26 cellular contexts compared by ENCODE assay signal in genomic region chr16:11625769-11626168, GRCh38. TPM values are rescaled to one million over a fixed set of nuclear protein-coding genes. Genes with fewer than 3 reads are reported as not detected.
DNase-seq lines count a peak whose midpoint lies in the region; ATAC-seq and TF ChIP-seq lines count a peak whose summit lies in the region.
"Had no signal": no experiment of that assay in that cellular context is flagged by ENCODE, and none has a peak within 500 bp of the region (broad histone marks: within the 10 kb centered on the region; RNA-seq: fewer than 3 reads in every experiment).

No MANE protein-coding gene starts in this region.

- peaks cover 30 to 98% (median 66%) of the 10 kb centered on the region in 6 donors for H3K4me1 ChIP-seq in spleen

- no peaks in the 10 kb centered on the region for H3K9me3 ChIP-seq in spleen
- H3K9me3 ChIP-seq: esophagus muscularis mucosa, SK-N-SH, thyroid gland had no signal

- no peak for TF ChIP-seq CTCF in HFFc6 (IDR thresholded peaks at IDR 0.05)
- no peak for TF ChIP-seq CTCF in spleen (IDR thresholded peaks at IDR 0.05 in 8 of 11, conservative IDR thresholded peaks at IDR 0.05 in 3 of 11)

- no peak for DNase-seq in T-helper 2 cell treated with Interferon-gamma antibody and Interleukin-4, amounts not matched to agents 5 μg/mL and 100 μg/mL, for 36 hours (ENCODE audit: low spot score)
- DNase-seq in T-helper 2 cell = no peak
- no peak for DNase-seq in HFFc6
- DNase-seq in effector memory CD8-positive, alpha-beta T cell = no peak
- no peak for DNase-seq in spleen
- no peak for DNase-seq in ecto neural progenitor cell (ENCODE audit: low spot score)
- DNase-seq in LoVo (ENCODE audit: low spot score) = no peak
- DNase-seq: activated CD4-positive, alpha-beta T cell treated with anti-CD3 and anti-CD28 coated beads, Interleukin-2, amount 50 U/mL, for 4 hours; activated CD8-positive, alpha-beta memory T cell treated with anti-CD3 and anti-CD28 coated beads, Interleukin-2, amount 50 U/mL, for 4 hours; brain microvascular endothelial cell; endodermal cell; NCI-H187; NCI-H69; nephron progenitor cell; SK-N-SH; stimulated activated naive CD8-positive, alpha-beta T cell treated with anti-CD3 and anti-CD28 coated beads, Interleukin-15, amount 100 ng/mL, for 72 hours; thyroid gland had no signal

- H3K36me3 Mint-ChIP-seq in T-helper 2 cell treated with Interferon-gamma antibody and Interleukin-4, amounts not matched to agents 5 μg/mL and 100 μg/mL, for 36 hours (ENCODE audit: low read depth) = peaks cover 9% of the 10 kb centered on the region
- no peaks in the 10 kb centered on the region for H3K36me3 Mint-ChIP-seq in HFFc6 (ENCODE audit: low read depth)
- H3K36me3 Mint-ChIP-seq in effector memory CD8-positive, alpha-beta T cell (ENCODE audit: insufficient read depth) = peaks cover 11% of the 10 kb centered on the region
- H3K36me3 Mint-ChIP-seq: mesothelial cell of epicardium had no signal

- ATAC-seq in effector memory CD8-positive, alpha-beta T cell (replicated peaks) = no peak
- no peak for ATAC-seq in GM18873 (IDR thresholded peaks at IDR 0.05; ENCODE audit: low FRiP score, unreplicated experiment)
- ATAC-seq: GM12878; left lobe of liver; right cardiac atrium; stimulated activated naive CD8-positive, alpha-beta T cell treated with anti-CD3 and anti-CD28 coated beads, Interleukin-15, amount 100 ng/mL, for 72 hours had no signal

- no peaks in the 10 kb centered on the region for H3K36me3 ChIP-seq in spleen
- H3K36me3 ChIP-seq: brain microvascular endothelial cell, esophagus muscularis mucosa, thyroid gland had no signal

- no peak for TF ChIP-seq POLR2A in spleen (IDR thresholded peaks at IDR 0.05)

- no peaks in the 10 kb centered on the region for H3K27me3 Mint-ChIP-seq in T-helper 2 cell treated with Interferon-gamma antibody and Interleukin-4, amounts not matched to agents 5 μg/mL and 100 μg/mL, for 36 hours (ENCODE audit: low read depth)
- no peaks in the 10 kb centered on the region; the same call in 1 of the 2 replicates for H3K27me3 Mint-ChIP-seq in HFFc6 (ENCODE audit: insufficient read depth)
- H3K27me3 Mint-ChIP-seq in effector memory CD8-positive, alpha-beta T cell = no peaks in the 10 kb centered on the region
- H3K27me3 Mint-ChIP-seq: stimulated activated naive CD8-positive, alpha-beta T cell treated with anti-CD3 and anti-CD28 coated beads, Interleukin-15, amount 100 ng/mL, for 72 hours had no signal

- peak overlapping the region; percentile 57 for H3K27ac Mint-ChIP-seq in T-helper 2 cell treated with Interferon-gamma antibody and Interleukin-4, amounts not matched to agents 5 μg/mL and 100 μg/mL, for 36 hours
- peak overlapping the region; percentile 26; the same call in 1 of the 2 replicates for H3K27ac Mint-ChIP-seq in HFFc6
- H3K27ac Mint-ChIP-seq in effector memory CD8-positive, alpha-beta T cell = peak overlapping the region; percentile 8 to 32
- H3K27ac Mint-ChIP-seq: endodermal cell; mesothelial cell of epicardium; nephron progenitor cell; stimulated activated naive CD8-positive, alpha-beta T cell treated with anti-CD3 and anti-CD28 coated beads, Interleukin-15, amount 100 ng/mL, for 72 hours had no signal

- 85 to 96% (median 92%) methylated on average over 4 of the region's 4 CpGs for WGBS in spleen, 5 donors

- peak overlapping the region in 1 of 8 donors; percentile 54 for H3K4me3 ChIP-seq in spleen
- H3K4me3 ChIP-seq: esophagus muscularis mucosa, GM12878, hepatocyte, thyroid gland had no signal

- H3K27me3 ChIP-seq in spleen (replicated peaks in 1 of 7) = no peaks in the 10 kb centered on the region
- H3K27me3 ChIP-seq: brain microvascular endothelial cell, esophagus muscularis mucosa, hepatocyte, thyroid gland had no signal

- intact Hi-C loops in spleen (cut with DNase I; ENCODE audit: low total_unique reads) = no loop called here

- peaks cover 50% of the 10 kb centered on the region for H3K4me1 Mint-ChIP-seq in T-helper 2 cell treated with Interferon-gamma antibody and Interleukin-4, amounts not matched to agents 5 μg/mL and 100 μg/mL, for 36 hours (ENCODE audit: low read depth)
- H3K4me1 Mint-ChIP-seq in HFFc6 (ENCODE audit: low read depth) = peaks cover 58% of the 10 kb centered on the region
- peaks cover 37 to 38% of the 10 kb centered on the region in 2 donors for H3K4me1 Mint-ChIP-seq in effector memory CD8-positive, alpha-beta T cell (ENCODE audit: low read depth in 2 of 2)

- no peaks in the 10 kb centered on the region for H3K9me3 Mint-ChIP-seq in T-helper 2 cell treated with Interferon-gamma antibody and Interleukin-4, amounts not matched to agents 5 μg/mL and 100 μg/mL, for 36 hours
- H3K9me3 Mint-ChIP-seq in HFFc6 = no peaks in the 10 kb centered on the region
- H3K9me3 Mint-ChIP-seq in effector memory CD8-positive, alpha-beta T cell = no peaks in the 10 kb centered on the region
- H3K9me3 Mint-ChIP-seq: endodermal cell; mesothelial cell of epicardium; nephron progenitor cell; stimulated activated naive CD8-positive, alpha-beta T cell treated with anti-CD3 and anti-CD28 coated beads, Interleukin-15, amount 100 ng/mL, for 72 hours had no signal

- H3K4me3 Mint-ChIP-seq in T-helper 2 cell treated with Interferon-gamma antibody and Interleukin-4, amounts not matched to agents 5 μg/mL and 100 μg/mL, for 36 hours = no peak overlapping the region
- H3K4me3 Mint-ChIP-seq in HFFc6 = no peak overlapping the region
- no peak overlapping the region for H3K4me3 Mint-ChIP-seq in effector memory CD8-positive, alpha-beta T cell
- H3K4me3 Mint-ChIP-seq: endodermal cell; mesothelial cell of epicardium; nephron progenitor cell; stimulated activated naive CD8-positive, alpha-beta T cell treated with anti-CD3 and anti-CD28 coated beads, Interleukin-15, amount 100 ng/mL, for 72 hours had no signal

- peak overlapping the region in 7 of 8 donors; percentile 70 to 93 (median 87) for H3K27ac ChIP-seq in spleen
- H3K27ac ChIP-seq: 22Rv1, brain microvascular endothelial cell, esophagus muscularis mucosa, hepatocyte, thyroid gland, VCaP had no signal

RNA-seq across cellular contexts. Expression of gene LITAF, which starts 39.0 kb away (rescaled TPM):
- total RNA-seq in HFFc6 (2021; fragmentation: NEBNext Ultra II Directional; extraction: Animal tissue kit (Norgen Biotek cat#: 25700)) = 100 to 1,000 TPM; 114 to 143 (median 135) TPM
- 100 to 1,000 TPM; 114 to 312 (median 190) TPM for total RNA-seq in spleen
- 10 to 100 TPM; 55.8 to 87.4 (median 58.9) TPM for polyA plus RNA-seq in spleen

RNA-seq across cellular contexts. Expression of gene SNN, which starts 42.5 kb away (rescaled TPM):
- 1 to 10 TPM; 4.6 to 7.6 (median 6.5) TPM for total RNA-seq in HFFc6 (2021; fragmentation: NEBNext Ultra II Directional; extraction: Animal tissue kit (Norgen Biotek cat#: 25700))
- 10 to 100 TPM; 44.5 to 59.5 (median 49.1) TPM for total RNA-seq in spleen
- 10 to 100 TPM; 22.3 to 53.7 (median 25.1) TPM for polyA plus RNA-seq in spleen

Comparison
In these comparisons a context has a peak if more than half of its experiments do, and no peak if none do; other contexts are left out.
1. RNA of gene SNN, which starts 42.5 kb away (total RNA-seq): 44.5 to 59.5 TPM in spleen; 4.6 to 7.6 TPM in HFFc6; every median in the first group is over 4 times any median in the second.
2. Peak in every context shown above with its lines, with median percentiles within 50 percentile points of each other: H3K27ac Mint-ChIP-seq.